Comparison of ENCODE assay signal across 16 cellular contexts in the genomic region with DNA sequence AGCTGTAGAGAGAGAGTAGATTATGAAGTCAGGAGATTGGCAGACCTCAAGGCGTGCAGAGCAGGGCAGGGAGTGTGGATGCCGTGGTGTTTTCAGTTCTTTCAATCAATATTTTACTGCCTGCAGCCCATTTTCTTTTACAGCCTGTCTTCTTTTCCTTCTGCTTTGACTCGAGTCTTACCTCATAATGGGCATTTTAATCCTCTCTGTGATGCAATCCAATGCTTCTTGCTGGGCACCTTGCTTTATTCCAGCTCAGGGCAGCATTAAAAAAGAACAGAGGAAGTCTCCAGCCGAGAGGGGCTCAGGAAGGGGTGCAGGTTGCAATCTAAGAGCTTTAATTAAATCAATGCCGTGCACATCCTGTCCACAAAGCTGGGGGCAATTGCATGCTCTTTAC.
"Had no signal": no experiment of that assay in that cellular context is flagged by ENCODE, and none has a peak within 500 bp of the region (broad histone marks: within the 10 kb centered on the region; RNA-seq: fewer than 3 reads in every experiment).

No MANE protein-coding gene starts in this region.

- H3K4me1 ChIP-seq: gastrocnemius medialis, tibial nerve had no signal

- ATAC-seq: activated T-cell treated with anti-CD3 and anti-CD28 coated beads, Interleukin-2, amount 50 U/mL, for 72 hours; gastrocnemius medialis had no signal

- H3K4me3 ChIP-seq: gastrocnemius medialis, lung, tibial nerve had no signal

- FAIRE-seq: keratinocyte, urothelium cell line had no signal

- H3K27ac ChIP-seq: gastrocnemius medialis, tibial nerve, WERI-Rb-1 had no signal

- H3K36me3 ChIP-seq: gastrocnemius medialis, WERI-Rb-1 had no signal

- H3K27me3 ChIP-seq: gastrocnemius medialis, tibial nerve had no signal

- H3K9me3 ChIP-seq: gastrocnemius medialis had no signal

- DNase-seq: activated CD4-positive, alpha-beta T cell treated with anti-CD3 and anti-CD28 coated beads for 1 hour; activated effector memory CD4-positive, alpha-beta T cell treated with anti-CD3 and anti-CD28 coated beads, Interleukin-2, amount 50 U/mL, for 16 hours; activated naive CD4-positive, alpha-beta T cell treated with anti-CD3 and anti-CD28 coated beads, Interleukin-2, amount 50 U/mL, for 16 hours; activated T-cell treated with anti-CD3 and anti-CD28 coated beads, Interleukin-2, amount 50 U/mL, for 72 hours; effector CD4-positive, alpha-beta T cell; gastrocnemius medialis; head of caudate nucleus; posterior cingulate gyrus; stimulated activated CD4-positive, alpha-beta T cell treated with anti-CD3 and anti-CD28 coated beads, Interleukin-2, amount 100 ng/mL, for 24 hours; stimulated activated naive CD4-positive, alpha-beta T cell treated with Interleukin-2 at 50 U/mL for 16 hours; substantia nigra; WERI-Rb-1 had no signal
